8 cellular contexts compared by ENCODE assay signal in the genomic region with DNA sequence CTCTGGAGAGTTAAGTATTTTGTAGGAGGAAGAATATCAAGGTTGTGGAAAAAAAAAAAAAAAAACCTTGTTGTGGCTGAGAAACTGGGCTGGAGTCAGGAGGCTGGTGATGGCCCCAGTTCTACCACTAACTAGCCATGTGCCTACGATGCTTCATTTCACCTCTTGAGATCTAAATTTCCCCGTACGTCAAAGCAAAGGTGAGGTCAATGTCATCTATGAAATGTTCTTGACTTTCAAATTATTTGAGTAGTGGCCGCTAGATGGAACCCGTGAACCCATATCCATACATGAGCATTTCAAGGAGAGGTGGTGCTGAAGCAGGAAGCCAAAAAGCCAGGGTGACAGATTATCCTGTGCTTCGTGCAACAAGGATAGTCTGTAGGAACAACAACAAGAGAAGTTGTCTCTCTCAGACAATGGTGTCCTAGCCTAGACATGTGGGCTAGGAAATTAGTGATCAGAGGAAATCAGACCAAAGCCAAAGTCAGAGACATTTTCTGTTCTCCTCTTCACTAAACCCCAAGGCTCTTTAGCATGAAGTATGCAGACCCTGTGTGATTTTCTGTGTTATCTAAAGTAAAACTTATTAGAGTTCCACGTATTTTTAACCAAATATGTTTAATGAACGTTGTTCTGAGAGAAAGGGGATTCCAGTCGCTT.
DNase-seq lines count a peak whose midpoint lies in the region; TF ChIP-seq lines count a peak whose summit lies in the region.

No MANE protein-coding gene starts in this region.

- H3K27ac ChIP-seq in SK-N-SH (ENCODE audit: low read depth in 2 of 2, low read length in 1 of 2) = no peak overlapping the region

- no peaks in the 10 kb centered on the region for H3K79me2 ChIP-seq in SK-N-SH (ENCODE audit: insufficient read depth)

- no peaks in the 10 kb centered on the region for H3K9me2 ChIP-seq in SK-N-SH

- H3K27me3 ChIP-seq in SK-N-SH (ENCODE audit: insufficient read depth) = no peaks in the 10 kb centered on the region

- DNase-seq in activated CD4-positive, alpha-beta T cell treated with anti-CD3 and anti-CD28 coated beads for 24 hours (ENCODE audit: low read depth in 2 of 2) = peak; percentile 33 to 38
- no peak for DNase-seq in activated CD4-positive, alpha-beta T cell treated with anti-CD3 and anti-CD28 coated beads for 1 hour
- peak; percentile 57 for DNase-seq in HCEC 1CT
- DNase-seq in NCI-H1105 treated with DMSO at 0.1 percent for 48 hours (lab: John Stamatoyannopoulos, UW) = peak; percentile 72
- peak; percentile 76 for DNase-seq in SK-N-SH
- DNase-seq in T47D (ENCODE audit: low read depth in 1 of 2, low spot score in 1 of 2) = peak; percentile 24 to 57
- DNase-seq in islet precursor cell = peak; percentile 80
- DNase-seq in stimulated activated CD8-positive, alpha-beta memory T cell treated with anti-CD3 and anti-CD28 coated beads, Interleukin-4, amount 100 ng/mL, for 48 hours = peak; percentile 63

- no peak overlapping the region for H3K9ac ChIP-seq in SK-N-SH

- H3K4me2 ChIP-seq in SK-N-SH = no peak overlapping the region

- POLR2A ChIA-PET in SK-N-SH (lab: Yijun Ruan, JAX) = no interaction called here

- H3F3A ChIP-seq in SK-N-SH (replicated peaks; ENCODE audit: insufficient read depth) = no peaks in the 10 kb centered on the region

- H3K9me3 ChIP-seq in SK-N-SH = no peaks in the 10 kb centered on the region

- WGBS in SK-N-SH (ENCODE audit: low lambda C conversion rate) = 15% methylated on average over 9 of the region's 9 CpGs

- no peak overlapping the region for H3K4me3 ChIP-seq in SK-N-SH (ENCODE audit: low read depth in 2 of 2, low read length in 1 of 2)

- in situ Hi-C loops in T47D (cut with HindIII; ENCODE audit: low pct_unique_long_range_greater_than_20kb, low sequenced_read_pairs) = no loop called here

- TF ChIP-seq CTCF in SK-N-SH (IDR thresholded peaks at IDR 0.05) = peak; percentile 74

- H2AFZ ChIP-seq in SK-N-SH (ENCODE audit: low read depth) = no peak overlapping the region

- no peak for TF ChIP-seq EP300 in SK-N-SH (IDR thresholded peaks at IDR 0.05; ENCODE audit: borderline replicate concordance in 1 of 2, low read depth in 1 of 2, low read length in 1 of 2)

- H3K36me3 ChIP-seq in SK-N-SH (replicated peaks in 1 of 2; ENCODE audit: control insufficient read depth in 1 of 2, insufficient read depth in 2 of 2, low read length in 1 of 2) = no peaks in the 10 kb centered on the region

- H3K4me1 ChIP-seq in SK-N-SH (ENCODE audit: control insufficient read depth in 1 of 2, insufficient read depth in 2 of 2, low read depth in 1 of 2, low read length in 1 of 2) = peaks cover 0 to 2% of the 10 kb centered on the region in 2 experiments; a peak in 1 of 4 replicates

- CTCF ChIA-PET in SK-N-SH (lab: Yijun Ruan, JAX) = interaction anchor here (1.0 to 5.6 kb wide), 6 partner anchors 8 to 479 kb away, joined by 3 to 33 read pairs (median 5); no protein-coding TSS in a partner anchor

- H4K20me1 ChIP-seq in SK-N-SH (ENCODE audit: insufficient read depth) = no peaks in the 10 kb centered on the region

- peak; percentile 73 for TF ChIP-seq RAD21 in SK-N-SH (IDR thresholded peaks at IDR 0.05; ENCODE audit: low read length)

TF ChIP-seq in SK-N-SH, 30 proteins besides CTCF, POLR2A, EP300 and RAD21:
- TF ChIP-seq GABPA (IDR thresholded peaks at IDR 0.05; ENCODE audit: low read depth) (no peak), EZH2phosphoT487 (IDR thresholded peaks at IDR 0.05; ENCODE audit: borderline replicate concordance, low read depth) (no peak), SMC3 (IDR thresholded peaks at IDR 0.05; ENCODE audit: low read depth, low read length) (peak; percentile 53), NRF1 (IDR thresholded peaks at IDR 0.05; ENCODE audit: low read depth, low read length) (0 out of 2 replicates have a peak, but pooled peaks have one; percentile 6), FOXM1 (IDR thresholded peaks at IDR 0.05; ENCODE audit: low read depth) (no peak), YY1 (IDR thresholded peaks at IDR 0.05; ENCODE audit: low read depth) (no peak), JUND (IDR thresholded peaks at IDR 0.05) (no peak), RFX5 (IDR thresholded peaks at IDR 0.05; ENCODE audit: low read length) (no peak), MXI1 (IDR thresholded peaks at IDR 0.05; ENCODE audit: low read depth, low read length) (0 out of 2 replicates have a peak, but pooled peaks have one; percentile 29)
- TF ChIP-seq, protein P1, sequence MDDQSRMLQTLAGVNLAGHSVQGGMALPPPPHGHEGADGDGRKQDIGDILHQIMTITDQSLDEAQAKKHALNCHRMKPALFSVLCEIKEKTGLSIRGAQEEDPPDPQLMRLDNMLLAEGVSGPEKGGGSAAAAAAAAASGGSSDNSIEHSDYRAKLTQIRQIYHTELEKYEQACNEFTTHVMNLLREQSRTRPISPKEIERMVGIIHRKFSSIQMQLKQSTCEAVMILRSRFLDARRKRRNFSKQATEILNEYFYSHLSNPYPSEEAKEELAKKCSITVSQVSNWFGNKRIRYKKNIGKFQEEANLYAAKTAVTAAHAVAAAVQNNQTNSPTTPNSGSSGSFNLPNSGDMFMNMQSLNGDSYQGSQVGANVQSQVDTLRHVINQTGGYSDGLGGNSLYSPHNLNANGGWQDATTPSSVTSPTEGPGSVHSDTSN (IDR thresholded peaks at IDR 0.05) = no peak
- TF ChIP-seq, protein P2, sequence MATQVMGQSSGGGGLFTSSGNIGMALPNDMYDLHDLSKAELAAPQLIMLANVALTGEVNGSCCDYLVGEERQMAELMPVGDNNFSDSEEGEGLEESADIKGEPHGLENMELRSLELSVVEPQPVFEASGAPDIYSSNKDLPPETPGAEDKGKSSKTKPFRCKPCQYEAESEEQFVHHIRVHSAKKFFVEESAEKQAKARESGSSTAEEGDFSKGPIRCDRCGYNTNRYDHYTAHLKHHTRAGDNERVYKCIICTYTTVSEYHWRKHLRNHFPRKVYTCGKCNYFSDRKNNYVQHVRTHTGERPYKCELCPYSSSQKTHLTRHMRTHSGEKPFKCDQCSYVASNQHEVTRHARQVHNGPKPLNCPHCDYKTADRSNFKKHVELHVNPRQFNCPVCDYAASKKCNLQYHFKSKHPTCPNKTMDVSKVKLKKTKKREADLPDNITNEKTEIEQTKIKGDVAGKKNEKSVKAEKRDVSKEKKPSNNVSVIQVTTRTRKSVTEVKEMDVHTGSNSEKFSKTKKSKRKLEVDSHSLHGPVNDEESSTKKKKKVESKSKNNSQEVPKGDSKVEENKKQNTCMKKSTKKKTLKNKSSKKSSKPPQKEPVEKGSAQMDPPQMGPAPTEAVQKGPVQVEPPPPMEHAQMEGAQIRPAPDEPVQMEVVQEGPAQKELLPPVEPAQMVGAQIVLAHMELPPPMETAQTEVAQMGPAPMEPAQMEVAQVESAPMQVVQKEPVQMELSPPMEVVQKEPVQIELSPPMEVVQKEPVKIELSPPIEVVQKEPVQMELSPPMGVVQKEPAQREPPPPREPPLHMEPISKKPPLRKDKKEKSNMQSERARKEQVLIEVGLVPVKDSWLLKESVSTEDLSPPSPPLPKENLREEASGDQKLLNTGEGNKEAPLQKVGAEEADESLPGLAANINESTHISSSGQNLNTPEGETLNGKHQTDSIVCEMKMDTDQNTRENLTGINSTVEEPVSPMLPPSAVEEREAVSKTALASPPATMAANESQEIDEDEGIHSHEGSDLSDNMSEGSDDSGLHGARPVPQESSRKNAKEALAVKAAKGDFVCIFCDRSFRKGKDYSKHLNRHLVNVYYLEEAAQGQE (IDR thresholded peaks at IDR 0.05; ENCODE audit: low read depth, low read length) = peak; percentile 48; the same call in 1 of the 2 replicates
- TF ChIP-seq, protein P3, sequence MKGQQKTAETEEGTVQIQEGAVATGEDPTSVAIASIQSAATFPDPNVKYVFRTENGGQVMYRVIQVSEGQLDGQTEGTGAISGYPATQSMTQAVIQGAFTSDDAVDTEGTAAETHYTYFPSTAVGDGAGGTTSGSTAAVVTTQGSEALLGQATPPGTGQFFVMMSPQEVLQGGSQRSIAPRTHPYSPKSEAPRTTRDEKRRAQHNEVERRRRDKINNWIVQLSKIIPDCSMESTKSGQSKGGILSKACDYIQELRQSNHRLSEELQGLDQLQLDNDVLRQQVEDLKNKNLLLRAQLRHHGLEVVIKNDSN (IDR thresholded peaks at IDR 0.05; ENCODE audit: borderline replicate concordance, low read depth) = no peak
TF ChIP-seq in SK-N-SH: peak in this region for 4.
